ENCODE assay signal across 23 cellular contexts in the genomic region with DNA sequence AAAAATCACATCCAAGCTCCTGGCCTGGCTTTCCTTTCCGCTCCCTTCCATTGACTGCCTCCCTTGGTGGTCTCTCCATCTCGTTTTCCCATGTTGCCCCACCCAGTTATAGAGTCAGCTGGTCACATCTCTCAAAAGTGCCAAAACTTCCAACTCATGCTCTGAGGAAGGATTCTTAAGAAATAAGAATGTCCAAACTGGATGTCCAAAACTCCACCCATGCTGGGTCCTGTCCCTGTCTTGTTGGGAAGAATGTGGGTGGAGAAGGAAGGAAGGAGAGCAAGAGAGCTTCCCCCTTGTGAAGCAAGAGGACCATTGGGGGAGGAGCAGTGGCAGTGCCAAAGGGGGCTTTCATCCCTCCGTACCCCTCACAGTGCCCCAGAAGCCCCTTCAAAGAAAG.
"Had no signal": no experiment of that assay in that cellular context is flagged by ENCODE, and none has a peak within 500 bp of the region (broad histone marks: within the 10 kb centered on the region; RNA-seq: fewer than 3 reads in every experiment).

No MANE protein-coding gene starts in this region.

- H3K4me3 Mint-ChIP-seq: activated CD4-positive, alpha-beta T cell treated with anti-CD3 and anti-CD28 coated beads for 36 hours; activated CD8-positive, alpha-beta T cell treated with anti-CD3 and anti-CD28 coated beads, Interleukin-2, amount 10 ng/mL, durations not matched to agents 7 days and 5 days; activated naive CD8-positive, alpha-beta T cell treated with anti-CD3 and anti-CD28 coated beads for 36 hours; memory B cell; naive thymus-derived CD4-positive, alpha-beta T cell; neural crest cell; type B pancreatic cell had no signal

- H3K4me3 ChIP-seq: adrenal gland, body of pancreas, heart right ventricle, pancreas, psoas muscle, uterus had no signal

- H3K36me3 Mint-ChIP-seq: activated naive CD8-positive, alpha-beta T cell treated with anti-CD3 and anti-CD28 coated beads for 36 hours; naive thymus-derived CD4-positive, alpha-beta T cell; type B pancreatic cell had no signal

- H3K4me1 Mint-ChIP-seq: memory B cell; naive thymus-derived CD4-positive, alpha-beta T cell had no signal

- DNase-seq: activated CD4-positive, alpha-beta T cell treated with anti-CD3 and anti-CD28 coated beads for 36 hours; activated CD4-positive, CD25-positive, alpha-beta regulatory T cell; activated CD8-positive, alpha-beta T cell treated with anti-CD3 and anti-CD28 coated beads, Interleukin-2, amount 10 ng/mL, durations not matched to agents 7 days and 5 days; activated naive CD4-positive, alpha-beta T cell; activated naive CD8-positive, alpha-beta T cell treated with anti-CD3 and anti-CD28 coated beads for 36 hours; body of pancreas; effector memory CD4-positive, alpha-beta T cell; erythroblast; foreskin fibroblast; heart right ventricle; midbrain; naive thymus-derived CD4-positive, alpha-beta T cell; nucleus accumbens; psoas muscle; stimulated activated CD4-positive, alpha-beta T cell treated with anti-CD3 and anti-CD28 coated beads, Interleukin-2, amount 100 ng/mL, for 48 hours; stimulated activated naive CD4-positive, alpha-beta T cell treated with Interleukin-2 at 50 U/mL for 16 hours; T-helper 1 cell; uterus had no signal

- ATAC-seq: activated CD4-positive, alpha-beta T cell treated with anti-CD3 and anti-CD28 coated beads for 36 hours; activated CD8-positive, alpha-beta T cell treated with anti-CD3 and anti-CD28 coated beads, Interleukin-2, amount 10 ng/mL, durations not matched to agents 7 days and 5 days; body of pancreas; naive thymus-derived CD4-positive, alpha-beta T cell; pancreas; psoas muscle had no signal

- H3K27ac Mint-ChIP-seq: activated CD4-positive, alpha-beta T cell treated with anti-CD3 and anti-CD28 coated beads for 36 hours; activated CD8-positive, alpha-beta T cell treated with anti-CD3 and anti-CD28 coated beads, Interleukin-2, amount 10 ng/mL, durations not matched to agents 7 days and 5 days; activated naive CD8-positive, alpha-beta T cell treated with anti-CD3 and anti-CD28 coated beads for 36 hours; memory B cell; naive thymus-derived CD4-positive, alpha-beta T cell; type B pancreatic cell had no signal

- H3K27me3 ChIP-seq: adrenal gland, body of pancreas, heart right ventricle, pancreas, uterus had no signal

- H3K9me3 ChIP-seq: adrenal gland, body of pancreas, heart right ventricle, pancreas, psoas muscle, uterus had no signal

- H3K36me3 ChIP-seq: adrenal gland, heart right ventricle, pancreas, uterus had no signal

- H3K27ac ChIP-seq: adrenal gland, body of pancreas, heart right ventricle, pancreas, psoas muscle, uterus had no signal

- H3K9me3 Mint-ChIP-seq: neural crest cell, type B pancreatic cell had no signal

- H3K4me1 ChIP-seq: adrenal gland, body of pancreas, pancreas, uterus had no signal
